In genomic region chr12:123232472-123232806, GRCh38 we compare ENCODE assay signal across 2 cellular contexts.
TF ChIP-seq lines count a peak whose summit lies in the region.

No MANE protein-coding gene starts in this region.

TF ChIP-seq in K562, 482 proteins besides CTCF, POLR2A, EP300 and RAD21 (continues in another document):
- TF ChIP-seq YY1 (IDR thresholded peaks at IDR 0.05; ENCODE audit: borderline replicate concordance in 1 of 3, control insufficient read depth in 1 of 3, extremely low read depth in 1 of 3, insufficient read depth in 3 of 3, insufficient read length in 1 of 3, insufficient replicate concordance in 2 of 3, low read depth in 1 of 3, low read length in 2 of 3) (peak in 2 of 3 experiments; percentile 25 to 69), CEBPB (tag; IDR thresholded peaks at IDR 0.05) (no peak), BRD4 (IDR thresholded peaks at IDR 0.05) (0 out of 2 replicates have a peak, but pooled peaks have one; percentile 52), ARNT (IDR thresholded peaks at IDR 0.05) (peak in 1 of 2 experiments; percentile 18; a peak in 1 of 4 replicates), PHTF2 (CRISPR knock-in tag; IDR thresholded peaks at IDR 0.05) (no peak), USF2 (CRISPR knock-in tag; IDR thresholded peaks at IDR 0.05) (no peak), BMI1 (IDR thresholded peaks at IDR 0.05; ENCODE audit: low read length) (no peak), ZBTB2 (IDR thresholded peaks at IDR 0.05) (no peak), CREB1 (IDR thresholded peaks at IDR 0.05) (no peak), CREB1 (CRISPR knock-in tag; IDR thresholded peaks at IDR 0.05) (no peak), ZNF395 (CRISPR knock-in tag; IDR thresholded peaks at IDR 0.05) (0 out of 2 replicates have a peak, but pooled peaks have one; percentile 10), ETS1 (conservative IDR thresholded peaks at IDR 0.05; ENCODE audit: control insufficient read depth, low read depth, low read length) (no peak), POLR3A (IDR thresholded peaks at IDR 0.05; ENCODE audit: borderline replicate concordance, extremely low read depth, insufficient read depth, insufficient read length) (no peak), ZKSCAN1 (IDR thresholded peaks at IDR 0.05; ENCODE audit: low read depth, low read length) (peak; percentile 85), ZFX (CRISPR knock-in tag; IDR thresholded peaks at IDR 0.05) (no peak), ZSCAN29 (IDR thresholded peaks at IDR 0.05) (no peak), DIDO1 (tag; IDR thresholded peaks at IDR 0.05; ENCODE audit: low read depth) (peak; percentile 62; the same call in 1 of the 2 replicates), ID3 (CRISPR knock-in tag; IDR thresholded peaks at IDR 0.05) (no peak), ID3 (tag; IDR thresholded peaks at IDR 0.05) (no peak), KLF13 (tag; IDR thresholded peaks at IDR 0.05; ENCODE audit: borderline replicate concordance, low read depth) (no peak), ZNF134 (CRISPR knock-in tag; conservative IDR thresholded peaks at IDR 0.05) (no peak), SP2 (IDR thresholded peaks at IDR 0.05; ENCODE audit: extremely low read depth, low read depth, low read length, poor library complexity, severe bottlenecking) (no peak), SRF (CRISPR knock-in tag; IDR thresholded peaks at IDR 0.05) (no peak), SMAD4 (CRISPR knock-in tag; conservative IDR thresholded peaks at IDR 0.05) (0 out of 2 replicates have a peak, but pooled peaks have one; percentile 10), PBX2 (CRISPR knock-in tag; IDR thresholded peaks at IDR 0.05; ENCODE audit: low read depth) (no peak), PBX2 (tag; conservative IDR thresholded peaks at IDR 0.05; ENCODE audit: low read depth) (no peak)

TF ChIP-seq in HepG2, 621 proteins besides CTCF, POLR2A, EP300 and RAD21 (continues in another document):
- TF ChIP-seq MAFG (CRISPR knock-in tag; IDR thresholded peaks at IDR 0.05) (no peak), IRF1 (CRISPR knock-in tag; IDR thresholded peaks at IDR 0.05; ENCODE audit: low read depth) (no peak), GABPA (IDR thresholded peaks at IDR 0.05; ENCODE audit: low read depth, low read length) (no peak), GABPA (CRISPR knock-in tag; IDR thresholded peaks at IDR 0.05; ENCODE audit: low read depth) (0 out of 2 replicates have a peak, but pooled peaks have one; percentile 20), ZNF772 (CRISPR knock-in tag; IDR thresholded peaks at IDR 0.05) (no peak), ASH2L (IDR thresholded peaks at IDR 0.05; ENCODE audit: insufficient read length, low read depth, low read length) (peak; percentile 66), IKZF1 (IDR thresholded peaks at IDR 0.05) (no peak), ZNF564 (CRISPR knock-in tag; IDR thresholded peaks at IDR 0.05) (no peak), PHB2 (IDR thresholded peaks at IDR 0.05; ENCODE audit: partially characterized antibody) (no peak), ZNF616 (CRISPR knock-in tag; IDR thresholded peaks at IDR 0.05; ENCODE audit: low read depth) (no peak), TERF1 (CRISPR knock-in tag; IDR thresholded peaks at IDR 0.05) (no peak), ZZZ3 (CRISPR knock-in tag; IDR thresholded peaks at IDR 0.05; ENCODE audit: borderline replicate concordance) (no peak), ZNF230 (CRISPR knock-in tag; IDR thresholded peaks at IDR 0.05) (no peak), ZNF784 (CRISPR knock-in tag; IDR thresholded peaks at IDR 0.05; ENCODE audit: borderline replicate concordance) (no peak), UBTF (CRISPR knock-in tag; IDR thresholded peaks at IDR 0.05) (no peak), RBM22 (optimal IDR thresholded peaks at IDR 0.05; ENCODE audit: low read length) (no peak), LCORL (IDR thresholded peaks at IDR 0.05) (no peak), LCORL (CRISPR knock-in tag; IDR thresholded peaks at IDR 0.05) (peak; percentile 13; the same call in 1 of the 2 replicates), TP53 (CRISPR knock-in tag; conservative IDR thresholded peaks at IDR 0.05) (no peak), ZNF432 (CRISPR knock-in tag; IDR thresholded peaks at IDR 0.05; ENCODE audit: borderline replicate concordance) (no peak), ZNF850 (CRISPR knock-in tag; conservative IDR thresholded peaks at IDR 0.05) (0 out of 2 replicates have a peak, but pooled peaks have one; percentile 4), ETS1 (CRISPR knock-in tag; IDR thresholded peaks at IDR 0.05) (no peak), ZNF777 (CRISPR knock-in tag; IDR thresholded peaks at IDR 0.05) (no peak), PAX8 (CRISPR knock-in tag; IDR thresholded peaks at IDR 0.05; ENCODE audit: borderline replicate concordance) (no peak), HIVEP1 (CRISPR knock-in tag; IDR thresholded peaks at IDR 0.05) (no peak), TOPORS (CRISPR knock-in tag; IDR thresholded peaks at IDR 0.05) (no peak), DDIT3 (CRISPR knock-in tag; IDR thresholded peaks at IDR 0.05) (no peak), HOXA9 (CRISPR knock-in tag; IDR thresholded peaks at IDR 0.05; ENCODE audit: borderline replicate concordance) (no peak), ZNF282 (IDR thresholded peaks at IDR 0.05; ENCODE audit: partially characterized antibody) (no peak), ZNF713 (CRISPR knock-in tag; IDR thresholded peaks at IDR 0.05) (no peak), ZNF263 (CRISPR knock-in tag; IDR thresholded peaks at IDR 0.05) (no peak), ZNF724P (CRISPR knock-in tag; IDR thresholded peaks at IDR 0.05; ENCODE audit: borderline replicate concordance) (no peak), POGZ (CRISPR knock-in tag; IDR thresholded peaks at IDR 0.05) (no peak), SMARCC2 (IDR thresholded peaks at IDR 0.05) (no peak), ZNF225 (CRISPR knock-in tag; IDR thresholded peaks at IDR 0.05) (no peak), ZNF44 (CRISPR knock-in tag; IDR thresholded peaks at IDR 0.05) (no peak), SIX1 (CRISPR knock-in tag; IDR thresholded peaks at IDR 0.05; ENCODE audit: borderline replicate concordance) (no peak), ZNF879 (CRISPR knock-in tag; IDR thresholded peaks at IDR 0.05) (no peak; the same call in 1 of the 2 replicates), KAT7 (CRISPR knock-in tag; IDR thresholded peaks at IDR 0.05; ENCODE audit: borderline replicate concordance) (0 out of 2 replicates have a peak, but pooled peaks have one; percentile 15), RFX5 (IDR thresholded peaks at IDR 0.05; ENCODE audit: low read depth, low read length) (no peak), KMT2B (CRISPR knock-in tag; IDR thresholded peaks at IDR 0.05) (no peak), MIXL1 (CRISPR knock-in tag; IDR thresholded peaks at IDR 0.05) (no peak), ZNF503 (CRISPR knock-in tag; IDR thresholded peaks at IDR 0.05) (no peak), NFYC (CRISPR knock-in tag; IDR thresholded peaks at IDR 0.05) (no peak), ZBTB21 (CRISPR knock-in tag; IDR thresholded peaks at IDR 0.05) (no peak), ZFP82 (CRISPR knock-in tag; IDR thresholded peaks at IDR 0.05; ENCODE audit: borderline replicate concordance) (no peak), NCOA2 (CRISPR knock-in tag; IDR thresholded peaks at IDR 0.05) (no peak), PHF8 (CRISPR knock-in tag; IDR thresholded peaks at IDR 0.05) (no peak), ZNF615 (CRISPR knock-in tag; IDR thresholded peaks at IDR 0.05; ENCODE audit: borderline replicate concordance) (no peak), ZNF431 (CRISPR knock-in tag; IDR thresholded peaks at IDR 0.05; ENCODE audit: borderline replicate concordance, low read depth) (no peak), THAP11 (CRISPR knock-in tag; IDR thresholded peaks at IDR 0.05) (no peak), ZNF224 (CRISPR knock-in tag; IDR thresholded peaks at IDR 0.05) (peak; percentile 48; the same call in 1 of the 2 replicates), SNRNP70 (IDR thresholded peaks at IDR 0.05; ENCODE audit: low read depth, low read length) (no peak), PRDM4 (CRISPR knock-in tag; IDR thresholded peaks at IDR 0.05; ENCODE audit: borderline replicate concordance) (no peak), HOXA5 (CRISPR knock-in tag; IDR thresholded peaks at IDR 0.05) (no peak), ZNF878 (CRISPR knock-in tag; IDR thresholded peaks at IDR 0.05) (no peak), ZNF264 (CRISPR knock-in tag; IDR thresholded peaks at IDR 0.05) (no peak), TBX2 (CRISPR knock-in tag; IDR thresholded peaks at IDR 0.05; ENCODE audit: borderline replicate concordance) (peak; percentile 1; the same call in 1 of the 2 replicates), JDP2 (CRISPR knock-in tag; IDR thresholded peaks at IDR 0.05; ENCODE audit: borderline replicate concordance) (no peak)
